In the genomic region with DNA sequence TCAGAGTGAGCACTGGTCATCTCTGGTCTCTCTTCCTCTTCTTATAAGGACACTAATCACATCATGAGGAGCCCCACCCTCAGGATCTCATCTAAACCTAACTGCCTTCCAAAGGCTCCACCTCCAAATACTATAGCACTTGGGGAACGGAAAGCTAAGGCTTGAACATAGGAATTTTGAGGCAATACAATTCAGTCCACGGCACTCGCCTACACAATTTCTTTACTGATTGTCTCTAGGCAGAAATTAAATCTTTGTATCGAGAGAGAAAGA, we compare ENCODE assay signal across 23 cellular contexts.
"Had no signal": no experiment of that assay in that cellular context is flagged by ENCODE, and none has a peak within 500 bp of the region (broad histone marks: within the 10 kb centered on the region; RNA-seq: fewer than 3 reads in every experiment).

No MANE protein-coding gene starts in this region.

- H3K4me3 ChIP-seq: body of pancreas, esophagus squamous epithelium, pancreas, tibial artery had no signal

- H3K9me3 Mint-ChIP-seq: activated CD4-positive, alpha-beta memory T cell treated with anti-CD3 and anti-CD28 coated beads, Interleukin-2, amount 10 ng/mL, durations not matched to agents 7 days and 5 days; activated naive CD8-positive, alpha-beta T cell treated with anti-CD3 and anti-CD28 coated beads for 36 hours; activated T-helper 17 cell treated with anti-CD3 and anti-CD28 coated beads, Interleukin-2, amount 50 U/mL, for 72 hours; natural killer cell had no signal

- H3K27me3 ChIP-seq: body of pancreas, esophagus squamous epithelium, neutrophil, pancreas, tibial artery had no signal

- H3K36me3 ChIP-seq: esophagus squamous epithelium, neutrophil, pancreas, tibial artery had no signal

- FAIRE-seq: pancreas, urothelium cell line had no signal

- DNase-seq: activated CD4-positive, alpha-beta memory T cell treated with anti-CD3 and anti-CD28 coated beads, Interleukin-2, amount 10 ng/mL, durations not matched to agents 7 days and 5 days; activated CD4-positive, alpha-beta T cell treated with anti-CD3 and anti-CD28 coated beads for 36 hours; activated CD8-positive, alpha-beta memory T cell treated with anti-CD3 and anti-CD28 coated beads, Interleukin-2, amount 10 ng/mL, durations not matched to agents 7 days and 5 days; activated naive CD4-positive, alpha-beta T cell; activated naive CD8-positive, alpha-beta T cell treated with anti-CD3 and anti-CD28 coated beads for 36 hours; amniotic stem cell; body of pancreas; dermis blood vessel endothelial cell; effector memory CD4-positive, alpha-beta T cell; esophagus squamous epithelium; left ventricle myocardium superior; natural killer cell; pancreas; stimulated activated CD4-positive, alpha-beta T cell treated with anti-CD3 and anti-CD28 coated beads, Interleukin-4, amount 100 ng/mL, for 4 hours; stimulated activated naive CD8-positive, alpha-beta T cell treated with anti-CD3 and anti-CD28 coated beads, Interleukin-15, Interleukin-2, amounts not matched to agents 100 U/mL and 50 U/mL, for 24 hours; substantia nigra; T-helper 2 cell; tibial artery had no signal

- H3K4me3 Mint-ChIP-seq: activated CD4-positive, alpha-beta memory T cell treated with anti-CD3 and anti-CD28 coated beads, Interleukin-2, amount 10 ng/mL, durations not matched to agents 7 days and 5 days; activated CD4-positive, alpha-beta T cell treated with anti-CD3 and anti-CD28 coated beads for 36 hours; activated CD8-positive, alpha-beta memory T cell treated with anti-CD3 and anti-CD28 coated beads, Interleukin-2, amount 10 ng/mL, durations not matched to agents 7 days and 5 days; activated naive CD8-positive, alpha-beta T cell treated with anti-CD3 and anti-CD28 coated beads for 36 hours; activated T-helper 17 cell treated with anti-CD3 and anti-CD28 coated beads, Interleukin-2, amount 50 U/mL, for 72 hours; natural killer cell had no signal

- H3K27ac Mint-ChIP-seq: activated CD4-positive, alpha-beta memory T cell treated with anti-CD3 and anti-CD28 coated beads, Interleukin-2, amount 10 ng/mL, durations not matched to agents 7 days and 5 days; activated CD4-positive, alpha-beta T cell treated with anti-CD3 and anti-CD28 coated beads for 36 hours; activated CD8-positive, alpha-beta memory T cell treated with anti-CD3 and anti-CD28 coated beads, Interleukin-2, amount 10 ng/mL, durations not matched to agents 7 days and 5 days; activated naive CD8-positive, alpha-beta T cell treated with anti-CD3 and anti-CD28 coated beads for 36 hours; activated T-helper 17 cell treated with anti-CD3 and anti-CD28 coated beads, Interleukin-2, amount 50 U/mL, for 72 hours; natural killer cell had no signal

- H3K27me3 Mint-ChIP-seq: activated CD4-positive, alpha-beta memory T cell treated with anti-CD3 and anti-CD28 coated beads, Interleukin-2, amount 10 ng/mL, durations not matched to agents 7 days and 5 days; activated CD4-positive, alpha-beta T cell treated with anti-CD3 and anti-CD28 coated beads for 36 hours; activated CD8-positive, alpha-beta memory T cell treated with anti-CD3 and anti-CD28 coated beads, Interleukin-2, amount 10 ng/mL, durations not matched to agents 7 days and 5 days; activated naive CD8-positive, alpha-beta T cell treated with anti-CD3 and anti-CD28 coated beads for 36 hours; activated T-helper 17 cell treated with anti-CD3 and anti-CD28 coated beads, Interleukin-2, amount 50 U/mL, for 72 hours had no signal

- H3K27ac ChIP-seq: body of pancreas, esophagus squamous epithelium, neutrophil, pancreas, tibial artery, VCaP had no signal

- H3K9me3 ChIP-seq: body of pancreas, esophagus squamous epithelium, neutrophil, pancreas, tibial artery had no signal

- ATAC-seq: activated CD4-positive, alpha-beta T cell treated with anti-CD3 and anti-CD28 coated beads for 36 hours; activated CD8-positive, alpha-beta memory T cell treated with anti-CD3 and anti-CD28 coated beads, Interleukin-2, amount 10 ng/mL, durations not matched to agents 7 days and 5 days; activated T-helper 17 cell treated with anti-CD3 and anti-CD28 coated beads, Interleukin-2, amount 50 U/mL, for 72 hours; body of pancreas; left ventricle myocardium superior; natural killer cell; pancreas; sciatic nerve; stimulated activated naive CD8-positive, alpha-beta T cell treated with anti-CD3 and anti-CD28 coated beads, Interleukin-15, Interleukin-2, amounts not matched to agents 100 U/mL and 50 U/mL, for 24 hours had no signal

- H3K4me1 Mint-ChIP-seq: activated T-helper 17 cell treated with anti-CD3 and anti-CD28 coated beads, Interleukin-2, amount 50 U/mL, for 72 hours had no signal

- H3K36me3 Mint-ChIP-seq: natural killer cell had no signal
